Comparison of ENCODE assay signal across 1 cellular context in the genomic region with DNA sequence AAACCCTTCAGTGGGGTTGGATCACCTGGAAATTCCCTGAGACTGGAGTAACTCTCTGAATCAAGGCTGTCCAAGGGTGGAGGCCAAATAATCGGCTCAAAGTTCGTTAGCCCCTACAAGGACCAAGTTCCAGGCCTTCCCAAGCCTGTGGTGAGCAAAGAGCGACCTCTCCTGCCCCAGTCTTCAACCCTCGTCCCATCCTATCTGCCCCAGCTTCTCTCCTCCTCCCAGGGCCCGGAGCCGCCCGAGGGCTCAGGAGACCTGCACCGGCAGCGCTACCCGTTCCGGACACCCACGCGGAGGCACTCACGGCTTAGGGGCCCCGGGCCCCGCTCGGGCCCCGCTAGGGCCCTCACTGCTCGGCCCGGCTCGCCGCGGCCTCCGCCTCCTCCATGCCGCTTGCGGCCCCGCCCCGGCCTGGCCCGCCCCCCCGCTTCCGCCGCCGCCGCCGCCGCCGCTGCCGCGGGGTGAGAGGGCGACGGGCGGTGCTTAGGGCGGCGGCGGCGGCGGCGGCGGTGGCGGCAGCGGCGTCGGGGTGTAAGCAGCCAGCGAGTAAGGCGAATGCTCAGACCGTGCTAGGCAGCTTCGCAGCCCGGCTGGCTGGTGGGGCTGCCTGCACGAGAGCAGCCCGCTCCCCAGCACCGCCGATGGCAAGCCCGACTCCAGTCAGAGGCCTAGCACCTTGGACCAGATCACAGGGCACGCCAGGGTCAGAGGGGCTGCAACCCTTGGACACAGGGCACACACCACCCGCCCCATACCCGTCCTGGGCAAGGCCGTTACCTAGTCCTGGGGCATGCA.
TF ChIP-seq lines count a peak whose summit lies in the region.

Gene POMGNT1, minus strand, starts transcription at position 409 of the 801 bp plus-strand sequence. CDS start 613 bp downstream, outside the sequence.

TF ChIP-seq in HCT116, 20 proteins besides CTCF, POLR2A, EP300 and RAD21 (continued from another document):
- TF ChIP-seq ZBTB33 (IDR thresholded peaks at IDR 0.05; ENCODE audit: extremely low read depth, insufficient replicate concordance, low read length), result no peak
- no peak for TF ChIP-seq SRF (IDR thresholded peaks at IDR 0.05; ENCODE audit: low read depth)
- no peak for TF ChIP-seq EZH2phosphoT487 (IDR thresholded peaks at IDR 0.05; ENCODE audit: borderline replicate concordance)
- no peak for TF ChIP-seq YY1 (IDR thresholded peaks at IDR 0.05; ENCODE audit: extremely low read depth, insufficient replicate concordance, low read depth, low read length)
- no peak for TF ChIP-seq SP1 (IDR thresholded peaks at IDR 0.05; ENCODE audit: low read depth)
- TF ChIP-seq ZNF274 (IDR thresholded peaks at IDR 0.05; ENCODE audit: low read depth, low read length), result no peak
- TF ChIP-seq, protein P1, sequence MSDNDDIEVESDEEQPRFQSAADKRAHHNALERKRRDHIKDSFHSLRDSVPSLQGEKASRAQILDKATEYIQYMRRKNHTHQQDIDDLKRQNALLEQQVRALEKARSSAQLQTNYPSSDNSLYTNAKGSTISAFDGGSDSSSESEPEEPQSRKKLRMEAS (IDR thresholded peaks at IDR 0.05), result peak; percentile 31
- TF ChIP-seq TCF7L2 (IDR thresholded peaks at IDR 0.05; ENCODE audit: borderline replicate concordance, extremely low read depth, insufficient read depth, insufficient read length), result peak; percentile 8
- TF ChIP-seq ATF3 (IDR thresholded peaks at IDR 0.05), result no peak
- no peak for TF ChIP-seq JUND (IDR thresholded peaks at IDR 0.05)
